21 cellular contexts compared by ENCODE assay signal in the genomic region with DNA sequence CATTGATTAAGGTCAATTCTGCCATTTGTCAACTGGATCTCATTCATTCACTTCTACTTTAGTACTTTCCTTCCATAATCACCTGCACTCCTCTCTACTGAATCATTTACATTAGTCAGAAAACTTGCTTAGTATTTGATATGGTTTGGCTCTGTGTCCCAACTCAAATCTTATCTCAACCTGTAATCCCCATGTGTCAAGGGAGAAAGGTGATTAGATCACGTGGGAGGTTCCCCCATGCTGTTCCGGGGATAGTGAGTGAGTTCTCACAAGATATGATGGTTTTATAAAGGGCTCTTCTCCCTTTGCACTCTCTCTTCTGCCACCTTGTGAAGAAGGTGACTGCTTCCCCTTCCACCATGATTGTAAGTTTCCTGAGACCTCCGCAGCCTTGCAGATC.
"Had no signal": no experiment of that assay in that cellular context is flagged by ENCODE, and none has a peak within 500 bp of the region (broad histone marks: within the 10 kb centered on the region; RNA-seq: fewer than 3 reads in every experiment).

No MANE protein-coding gene starts in this region.

- H3K9me3 ChIP-seq: colonic mucosa, heart left ventricle, psoas muscle, right lobe of liver, spleen, tibial artery, upper lobe of right lung, vagina had no signal

- H3K4me3 ChIP-seq: colonic mucosa, heart left ventricle, psoas muscle, right lobe of liver, spleen, tibial artery, upper lobe of right lung, vagina had no signal

- H3K36me3 Mint-ChIP-seq: memory B cell; naive B cell; stimulated activated memory B cell treated with anti-CD40 and anti-IgM and Interleukin-4, amounts not matched to agents 10 μg/mL and 1 μg/mL and 100 μg/mL, for 72 hours had no signal

- H3K27ac Mint-ChIP-seq: memory B cell; naive B cell; stimulated activated memory B cell treated with anti-CD40 and anti-IgM and Interleukin-4, amounts not matched to agents 10 μg/mL and 1 μg/mL and 100 μg/mL, for 72 hours; stimulated activated naive CD8-positive, alpha-beta T cell treated with anti-CD3 and anti-CD28 coated beads, Interleukin-15, Interleukin-2, amounts not matched to agents 100 ng/mL and 50 ng/mL, for 24 hours had no signal

- DNase-seq: colonic mucosa; dermis blood vessel endothelial cell; heart left ventricle; hypothalamus; naive B cell; psoas muscle; retina; right lobe of liver; spleen; stimulated activated CD4-positive, alpha-beta T cell treated with anti-CD3 and anti-CD28 coated beads, Interleukin-15, amount 100 ng/mL, for 24 hours; stimulated activated CD4-positive, alpha-beta T cell treated with anti-CD3 and anti-CD28 coated beads, Interleukin-1b, Interleukin-23, amount 100 ng/mL, for 48 hours; stimulated activated CD4-positive, alpha-beta T cell treated with anti-CD3 and anti-CD28 coated beads, Interleukin-4, amount 100 ng/mL, for 24 hours; tibial artery; upper lobe of right lung had no signal

- H3K4me1 ChIP-seq: colonic mucosa, heart left ventricle, psoas muscle, right lobe of liver, spleen, tibial artery, upper lobe of right lung, vagina had no signal

- H3K27ac ChIP-seq: colonic mucosa, heart left ventricle, psoas muscle, right lobe of liver, spleen, tibial artery, upper lobe of right lung, vagina had no signal

- H3K27me3 Mint-ChIP-seq: naive B cell; stimulated activated memory B cell treated with anti-CD40 and anti-IgM and Interleukin-4, amounts not matched to agents 10 μg/mL and 1 μg/mL and 100 μg/mL, for 72 hours had no signal

- H3K4me3 Mint-ChIP-seq: memory B cell; naive B cell; nephron; stimulated activated memory B cell treated with anti-CD40 and anti-IgM and Interleukin-4, amounts not matched to agents 10 μg/mL and 1 μg/mL and 100 μg/mL, for 72 hours; stimulated activated naive CD8-positive, alpha-beta T cell treated with anti-CD3 and anti-CD28 coated beads, Interleukin-15, Interleukin-2, amounts not matched to agents 100 ng/mL and 50 ng/mL, for 24 hours had no signal

- H3K36me3 ChIP-seq: colonic mucosa, heart left ventricle, right lobe of liver, spleen, tibial artery, upper lobe of right lung, vagina had no signal

- ATAC-seq: esophagus mucosa; heart left ventricle; left lobe of liver; psoas muscle; right lobe of liver; stimulated activated memory B cell treated with anti-CD40 and anti-IgM and Interleukin-4, amounts not matched to agents 10 μg/mL and 1 μg/mL and 100 μg/mL, for 72 hours; upper lobe of right lung had no signal

- H3K27me3 ChIP-seq: colonic mucosa, heart left ventricle, right lobe of liver, spleen, tibial artery, upper lobe of right lung, vagina had no signal

- H3K9me3 Mint-ChIP-seq: nephron; stimulated activated naive CD8-positive, alpha-beta T cell treated with anti-CD3 and anti-CD28 coated beads, Interleukin-15, Interleukin-2, amounts not matched to agents 100 ng/mL and 50 ng/mL, for 24 hours had no signal

- H3K4me1 Mint-ChIP-seq: memory B cell, nephron had no signal
